ENCODE assay signal across 25 cellular contexts in genomic region chr22:34334893-34335292, GRCh38.
DNase-seq lines count a peak whose midpoint lies in the region; ATAC-seq and TF ChIP-seq lines count a peak whose summit lies in the region.
"Had no signal": no experiment of that assay in that cellular context is flagged by ENCODE, and none has a peak within 500 bp of the region (broad histone marks: within the 10 kb centered on the region; RNA-seq: fewer than 3 reads in every experiment).

No MANE protein-coding gene starts in this region.

- H3K4me1 ChIP-seq in HEK293 (ENCODE audit: control insufficient read depth, insufficient read depth, low read length), result no peaks in the 10 kb centered on the region
- H3K4me1 ChIP-seq in mesendoderm (ENCODE audit: control insufficient read depth, low read depth, low read length), result no peaks in the 10 kb centered on the region
- H3K4me1 ChIP-seq: SJCRH30 had no signal

- H3K4me2 ChIP-seq in mesendoderm (ENCODE audit: low read length), result no peak overlapping the region
- H3K4me2 ChIP-seq: PC-9 had no signal

- peak; percentile 14 for DNase-seq in NAMALWA (ENCODE audit: low spot score)
- DNase-seq in erythroblast (lab: John Stamatoyannopoulos, UW), result peak; percentile 5 to 33
- DNase-seq in mesendoderm, result peak; percentile 55
- no peak for DNase-seq in posterior cingulate gyrus
- DNase-seq: EL, GDM1, KBM-7, MG63, NCI-H1048, NCI-H1417, NCI-H1694, NCI-H2029 treated with DMSO at 0.1 percent for 48 hours, NCI-H2227 treated with DMSO at 0.1 percent for 48 hours, NCI-H510A, NCI-H69, PC-9, SJCRH30, T-helper 17 cell had no signal

- TF ChIP-seq POLR2A in erythroblast (IDR thresholded peaks at IDR 0.05; ENCODE audit: low read length) (no peak), GM18505 (IDR thresholded peaks at IDR 0.05; ENCODE audit: borderline replicate concordance, extremely low read depth, insufficient read depth, insufficient read length) (no peak)

- H3K9ac ChIP-seq in mesendoderm (ENCODE audit: low read length), result no peak overlapping the region

- CTCF ChIA-PET in HEK293 (lab: Yijun Ruan, JAX), result no interaction called here

- POLR2A ChIA-PET in HEK293 (lab: Yijun Ruan, JAX), result no interaction called here

- no peak overlapping the region for H4K8ac ChIP-seq in mesendoderm (ENCODE audit: low read depth, low read length)

- H2BK120ac ChIP-seq in mesendoderm (ENCODE audit: low read depth, low read length), result no peak overlapping the region

- H3K27me3 ChIP-seq in mesendoderm (ENCODE audit: insufficient read depth, low read length, poor library complexity), result no peaks in the 10 kb centered on the region
- H3K27me3 ChIP-seq: MG63, SJCRH30 had no signal

- H3K79me2 ChIP-seq in mesendoderm (ENCODE audit: control insufficient read depth, insufficient read depth, low read length), result no peaks in the 10 kb centered on the region

- no peak overlapping the region for H3K18ac ChIP-seq in mesendoderm (ENCODE audit: low read length)

- no peak overlapping the region for H3K4me3 ChIP-seq in HEK293 (ENCODE audit: low read depth, low read length)
- no peak overlapping the region for H3K4me3 ChIP-seq in mesendoderm (ENCODE audit: low read length)
- H3K4me3 ChIP-seq: GM12878, MG63, PC-9, SJCRH30 had no signal

- no peak overlapping the region for H4K5ac ChIP-seq in mesendoderm (ENCODE audit: low read length)

- no peaks in the 10 kb centered on the region for H3K79me1 ChIP-seq in mesendoderm (ENCODE audit: low read length)

- no peaks in the 10 kb centered on the region for H3K9me3 ChIP-seq in HEK293 (ENCODE audit: control insufficient read depth, insufficient read depth, low read depth, low read length)
- H3K9me3 ChIP-seq: MG63, SJCRH30 had no signal

- no peak overlapping the region for H3K4ac ChIP-seq in mesendoderm (ENCODE audit: low read depth, low read length)

- TF ChIP-seq CTCF in HEK293 (tag by site-specific recombination; IDR thresholded peaks at IDR 0.05), result no peak

- no peak overlapping the region for H3K23ac ChIP-seq in mesendoderm (ENCODE audit: low read length)

- intact Hi-C loops in posterior cingulate gyrus (cut with DNase I), result no loop called here

- WGBS in mesendoderm (ENCODE audit: extremely low coverage, insufficient coverage, low lambda C conversion rate), result no CpG with 5 or more reads among the region's 5 CpGs

- H3K56ac ChIP-seq in mesendoderm (ENCODE audit: low read length), result no peak overlapping the region

- no peak overlapping the region for H2BK15ac ChIP-seq in mesendoderm (replicated peaks; ENCODE audit: low read depth)

- H2AK5ac ChIP-seq in mesendoderm (ENCODE audit: low read length), result no peak overlapping the region

- ATAC-seq in GM18505 (IDR thresholded peaks at IDR 0.05; ENCODE audit: unreplicated experiment) (no peak), HG02981 (IDR thresholded peaks at IDR 0.05; ENCODE audit: unreplicated experiment) (no peak)
- ATAC-seq: GM12878, HCT116, Right ventricle myocardium inferior, SK-N-SH treated with all-trans-retinoic acid at 6 μM for 48 hours, T-helper 17 cell had no signal

- no peak overlapping the region for H2BK5ac ChIP-seq in mesendoderm (ENCODE audit: low read length)

- H3K36me3 ChIP-seq in HEK293 (ENCODE audit: control insufficient read depth in 2 of 2, insufficient read depth in 1 of 2, low read length in 2 of 2), result no peaks in the 10 kb centered on the region
- no peaks in the 10 kb centered on the region for H3K36me3 ChIP-seq in mesendoderm (ENCODE audit: control insufficient read depth, insufficient read depth, low read length)
- H3K36me3 ChIP-seq: MG63, SJCRH30 had no signal

- no peak overlapping the region for H3K27ac ChIP-seq in HEK293 (ENCODE audit: extremely low read depth, low read depth, low read length)
- H3K27ac ChIP-seq in mesendoderm (ENCODE audit: low read depth, low read length), result no peak overlapping the region
- H3K27ac ChIP-seq: PC-9, SJCRH30 had no signal

TF ChIP-seq in HEK293, 187 proteins besides CTCF, POLR2A, EP300 and RAD21:
- peak; percentile 45 for TF ChIP-seq SETDB1 (IDR thresholded peaks at IDR 0.05; ENCODE audit: insufficient read length, low read length)
- no peak for TF ChIP-seq ZNF114 (tag by site-specific recombination; IDR thresholded peaks at IDR 0.05)
- no peak for TF ChIP-seq ZNF433 (tag by site-specific recombination; IDR thresholded peaks at IDR 0.05; ENCODE audit: low read depth)
- TF ChIP-seq ZNF280D (tag by site-specific recombination; IDR thresholded peaks at IDR 0.05), result peak; percentile 25; the same call in 1 of the 2 replicates
- no peak for TF ChIP-seq ZNF621 (tag by site-specific recombination; IDR thresholded peaks at IDR 0.05)
TF ChIP-seq in HEK293: peak in this region for 2.

Comparison
In these comparisons a context has a peak if more than half of its experiments do, and no peak if none do; other contexts are left out.
1. DNase-seq: peak in NAMALWA (single experiment), erythroblast (2 of 2) and mesendoderm (single experiment); none in posterior cingulate gyrus (0 of 10).